Comparison of ENCODE assay signal across 26 cellular contexts in genomic region chr13:89568276-89568675, GRCh38.
"Had no signal": no experiment of that assay in that cellular context is flagged by ENCODE, and none has a peak within 500 bp of the region (broad histone marks: within the 10 kb centered on the region; RNA-seq: fewer than 3 reads in every experiment).

No MANE protein-coding gene starts in this region.

- H3K36me3 ChIP-seq: left ventricle myocardium inferior, pancreas, prostate gland, thoracic aorta, uterus had no signal

- ATAC-seq: activated naive CD4-positive, alpha-beta T cell treated with anti-CD3 and anti-CD28 coated beads, Interleukin-2, amount 50 U/mL, for 72 hours; activated T-cell treated with anti-CD3 and anti-CD28 coated beads, Interleukin-2, amount 50 U/mL, for 72 hours; effector memory CD8-positive, alpha-beta T cell; esophagus mucosa; pancreas; sciatic nerve; stimulated activated effector memory CD8-positive, alpha-beta T cell treated with anti-CD3 and anti-CD28 coated beads, Interleukin-12 subunit alpha, Interleukin-12 subunit beta, amount 100 ng/mL, for 72 hours had no signal

- H3K4me3 ChIP-seq: coronary artery, dorsolateral prefrontal cortex, left ventricle myocardium inferior, lung, pancreas, prostate gland, skin epidermis, thoracic aorta, uterus had no signal

- H3K27ac ChIP-seq: coronary artery, dorsolateral prefrontal cortex, left ventricle myocardium inferior, pancreas, prostate gland, skin epidermis, thoracic aorta, uterus had no signal

- H3K36me3 Mint-ChIP-seq: activated naive CD4-positive, alpha-beta T cell treated with anti-CD3 and anti-CD28 coated beads, Interleukin-2, amount 50 U/mL, for 72 hours; naive B cell; stimulated activated effector memory CD8-positive, alpha-beta T cell treated with anti-CD3 and anti-CD28 coated beads, Interleukin-12 subunit alpha, Interleukin-12 subunit beta, amount 100 ng/mL, for 72 hours; type B pancreatic cell had no signal

- H3K4me1 ChIP-seq: left ventricle myocardium inferior, pancreas, prostate gland, uterus had no signal

- H3K27me3 Mint-ChIP-seq: effector memory CD8-positive, alpha-beta T cell; naive B cell; stimulated activated naive CD8-positive, alpha-beta T cell treated with anti-CD3 and anti-CD28 coated beads, Interleukin-15, Interleukin-2, amounts not matched to agents 100 ng/mL and 50 ng/mL, for 24 hours; type B pancreatic cell had no signal

- H3K4me1 Mint-ChIP-seq: naive B cell; stimulated activated effector memory CD8-positive, alpha-beta T cell treated with anti-CD3 and anti-CD28 coated beads, Interleukin-12 subunit alpha, Interleukin-12 subunit beta, amount 100 ng/mL, for 72 hours had no signal

- H3K27ac Mint-ChIP-seq: activated naive CD4-positive, alpha-beta T cell treated with anti-CD3 and anti-CD28 coated beads, Interleukin-2, amount 50 U/mL, for 72 hours; activated T-cell treated with anti-CD3 and anti-CD28 coated beads, Interleukin-2, amount 50 U/mL, for 72 hours; effector memory CD8-positive, alpha-beta T cell; naive B cell; stimulated activated effector memory CD8-positive, alpha-beta T cell treated with anti-CD3 and anti-CD28 coated beads, Interleukin-12 subunit alpha, Interleukin-12 subunit beta, amount 100 ng/mL, for 72 hours; stimulated activated naive CD8-positive, alpha-beta T cell treated with anti-CD3 and anti-CD28 coated beads, Interleukin-15, Interleukin-2, amounts not matched to agents 100 ng/mL and 50 ng/mL, for 24 hours; type B pancreatic cell had no signal

- H3K9me3 ChIP-seq: pancreas, prostate gland, thoracic aorta, uterus had no signal

- H3K27me3 ChIP-seq: dorsolateral prefrontal cortex, pancreas, uterus had no signal

- H3K4me3 Mint-ChIP-seq: activated T-cell treated with anti-CD3 and anti-CD28 coated beads, Interleukin-2, amount 50 U/mL, for 72 hours; effector memory CD8-positive, alpha-beta T cell; naive B cell; stimulated activated effector memory CD8-positive, alpha-beta T cell treated with anti-CD3 and anti-CD28 coated beads, Interleukin-12 subunit alpha, Interleukin-12 subunit beta, amount 100 ng/mL, for 72 hours; stimulated activated naive CD8-positive, alpha-beta T cell treated with anti-CD3 and anti-CD28 coated beads, Interleukin-15, Interleukin-2, amounts not matched to agents 100 ng/mL and 50 ng/mL, for 24 hours; type B pancreatic cell had no signal

- DNase-seq: activated CD4-positive, alpha-beta T cell treated with anti-CD3 and anti-CD28 coated beads for 4 hours; activated CD4-positive, alpha-beta T cell treated with anti-CD3 and anti-CD28 coated beads, Interleukin-2, amount 50 U/mL, for 4 hours; activated naive CD4-positive, alpha-beta T cell; activated T-cell treated with anti-CD3 and anti-CD28 coated beads for 4 hours; activated T-cell treated with anti-CD3 and anti-CD28 coated beads, Interleukin-2, amount 50 U/mL, for 72 hours; aorta; dorsolateral prefrontal cortex; effector memory CD8-positive, alpha-beta T cell; left ventricle myocardium inferior; naive B cell; pancreas; retina; stimulated activated CD4-positive, alpha-beta T cell treated with anti-CD3 and anti-CD28 coated beads, Interleukin-4, amount 100 ng/mL, for 24 hours; T-helper 1 cell; uterus had no signal
